8 cellular contexts compared by ENCODE assay signal in the genomic region with DNA sequence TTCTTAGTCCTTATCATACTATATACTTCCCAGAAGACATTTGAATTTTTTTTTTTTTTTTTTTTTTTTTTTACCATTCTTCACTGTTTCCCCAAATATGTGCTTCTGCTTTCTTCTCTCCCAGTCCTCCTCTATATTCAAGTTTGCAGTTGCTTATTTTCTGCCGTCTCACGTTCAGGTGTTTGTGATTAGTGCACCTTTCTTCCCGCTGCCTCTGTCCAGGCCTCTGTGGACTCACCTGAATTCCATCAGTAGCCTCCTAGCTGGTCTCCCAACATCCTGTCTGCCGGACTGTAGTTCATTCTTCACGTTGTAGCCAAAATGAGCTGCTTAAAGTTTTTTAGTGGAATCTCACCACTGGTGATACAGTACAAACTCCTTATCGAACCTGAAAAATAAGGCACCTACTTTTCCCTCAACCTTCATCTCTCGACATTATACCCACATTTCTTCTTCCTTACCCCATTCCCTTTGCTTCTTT. TPM values are rescaled to one million over a fixed set of nuclear protein-coding genes. Genes with fewer than 3 reads are reported as not detected.
DNase-seq lines count a peak whose midpoint lies in the region; ATAC-seq, FAIRE-seq and TF ChIP-seq lines count a peak whose summit lies in the region.

No MANE protein-coding gene starts in this region.

- no peak for FAIRE-seq in frontal cortex (lab: Jason Lieb, UNC)

- peak overlapping the region in 8 of 11 experiments; percentile 31 to 77 (median 57); a peak in 14 of 22 replicates for H3K9ac ChIP-seq in BLaER1 treated with 17β-estradiol and CSF1 and Interleukin-3, amounts not matched to agents 10 nM and 100 nM
- H3K9ac ChIP-seq in NT2/D1 (ENCODE audit: insufficient read length, low read depth) (no peak overlapping the region), neural cell (ENCODE audit: low read length) (peak overlapping the region; percentile 63)

- DNase-seq in NT2/D1 (ENCODE audit: low read depth, low spot score) = no peak
- DNase-seq in COR-L47 (lab: John Stamatoyannopoulos, UW) = no peak
- no peak for DNase-seq in GM20000 (ENCODE audit: low spot score)
- DNase-seq in frontal cortex (ENCODE audit: low spot score in 2 of 2) = no peak

- peaks cover 12 to 32% (median 23%) of the 10 kb centered on the region in 10 experiments for H3K4me1 ChIP-seq in BLaER1 treated with 17β-estradiol and CSF1 and Interleukin-3, amounts not matched to agents 10 nM and 100 nM
- no peaks in the 10 kb centered on the region for H3K4me1 ChIP-seq in NT2/D1 (ENCODE audit: insufficient read depth, insufficient read length)
- peaks cover 5% of the 10 kb centered on the region for H3K4me1 ChIP-seq in ectodermal cell (ENCODE audit: control insufficient read depth, insufficient read depth, low read length)

- peak overlapping the region; percentile 63 to 95 (median 87) for H3K4me3 ChIP-seq in BLaER1 treated with 17β-estradiol and CSF1 and Interleukin-3, amounts not matched to agents 10 nM and 100 nM
- H3K4me3 ChIP-seq in NT2/D1 (ENCODE audit: insufficient read length, low read depth) (peak overlapping the region; percentile 86), ectodermal cell (ENCODE audit: insufficient read depth, low read depth, low read length) (peak overlapping the region; percentile 75), neural cell (ENCODE audit: low read length) (peak overlapping the region; percentile 82)

- no peak for TF ChIP-seq RAD21 in neural cell (conservative IDR thresholded peaks at IDR 0.05)

- no peak for ATAC-seq in GM21576 (IDR thresholded peaks at IDR 0.05; ENCODE audit: unreplicated experiment)

- H3K4me2 ChIP-seq in BLaER1 treated with 17β-estradiol and CSF1 and Interleukin-3, amounts not matched to agents 10 nM and 100 nM = peak overlapping the region; percentile 45 to 73 (median 61); a peak in 21 of 22 replicates
- no peak overlapping the region for H3K4me2 ChIP-seq in neural cell (ENCODE audit: low read length)

- H3K79me2 ChIP-seq in neural cell (replicated peaks; ENCODE audit: insufficient read depth, low read length) = peaks cover 40% of the 10 kb centered on the region

- H3K27me3 ChIP-seq in BLaER1 treated with 17β-estradiol and CSF1 and Interleukin-3, amounts not matched to agents 10 nM and 100 nM = no peaks in the 10 kb centered on the region
- H3K27me3 ChIP-seq in NT2/D1 (ENCODE audit: insufficient read depth, insufficient read length) = no peaks in the 10 kb centered on the region
- no peaks in the 10 kb centered on the region for H3K27me3 ChIP-seq in ectodermal cell (ENCODE audit: control insufficient read depth, insufficient read depth, low read length, poor library complexity, severe bottlenecking)
- H3K27me3 ChIP-seq in neural cell (ENCODE audit: insufficient read depth, low read depth, low read length) = no peaks in the 10 kb centered on the region

- peak overlapping the region; percentile 61 for H2AFZ ChIP-seq in neural cell (ENCODE audit: low read depth, low read length)

- H3K36me3 ChIP-seq in BLaER1 treated with 17β-estradiol and CSF1 and Interleukin-3, amounts not matched to agents 10 nM and 100 nM = peaks cover 0 to 17% (median 5%) of the 10 kb centered on the region in 11 experiments; a peak in 6 of 22 replicates
- H3K36me3 ChIP-seq in NT2/D1 (ENCODE audit: insufficient read depth, insufficient read length, low read length) = peaks cover 6% of the 10 kb centered on the region
- no peaks in the 10 kb centered on the region for H3K36me3 ChIP-seq in ectodermal cell (ENCODE audit: control insufficient read depth, insufficient read depth, low read length)
- no peaks in the 10 kb centered on the region for H3K36me3 ChIP-seq in neural cell (ENCODE audit: insufficient read depth, low read length)

- H3K9me3 ChIP-seq in BLaER1 treated with 17β-estradiol and CSF1 and Interleukin-3, amounts not matched to agents 10 nM and 100 nM (replicated peaks in 1 of 11) = peaks cover 0 to 9% (median 0%) of the 10 kb centered on the region in 11 experiments; a peak in 3 of 22 replicates
- H3K9me3 ChIP-seq in NT2/D1 (ENCODE audit: insufficient read depth, low read length) (no peaks in the 10 kb centered on the region), ectodermal cell (ENCODE audit: control insufficient read depth, low read length) (no peaks in the 10 kb centered on the region), neural cell (ENCODE audit: low read length) (no peaks in the 10 kb centered on the region)

- no peak for TF ChIP-seq EP300 in neural cell (conservative IDR thresholded peaks at IDR 0.05; ENCODE audit: poor library complexity, severe bottlenecking)

- H3K27ac ChIP-seq in BLaER1 treated with 17β-estradiol and CSF1 and Interleukin-3, amounts not matched to agents 10 nM and 100 nM = peak overlapping the region; percentile 24 to 81 (median 66); a peak in 18 of 22 replicates
- H3K27ac ChIP-seq in ectodermal cell (ENCODE audit: insufficient read depth, low read depth, low read length, poor library complexity, severe bottlenecking) (no peak overlapping the region), neural cell (ENCODE audit: low read length) (peak overlapping the region; percentile 68)

- H4K20me1 ChIP-seq in BLaER1 treated with 17β-estradiol and CSF1 and Interleukin-3, amounts not matched to agents 10 nM and 100 nM = no peaks in the 10 kb centered on the region; a peak in 3 of 22 replicates
- H4K20me1 ChIP-seq in neural cell (ENCODE audit: insufficient read depth) = no peaks in the 10 kb centered on the region

- no peak for TF ChIP-seq CTCF in neural cell (IDR thresholded peaks at IDR 0.05; ENCODE audit: poor library complexity, severe bottlenecking)
- no peak for TF ChIP-seq CTCF in GM20000 (IDR thresholded peaks at IDR 0.05; ENCODE audit: extremely low read depth, missing control alignments)

- no peaks in the 10 kb centered on the region for H3F3A ChIP-seq in neural cell (ENCODE audit: insufficient read depth, low read length, poor library complexity, severe bottlenecking)

- WGBS in ectodermal cell, 2 experiments = 90 to 92% methylated on average over 7 of the region's 7 CpGs

- no peaks in the 10 kb centered on the region for H3K9me2 ChIP-seq in neural cell (ENCODE audit: insufficient read depth, low read length)

TF ChIP-seq in neural cell, 6 proteins besides CTCF, POLR2A, EP300 and RAD21:
- TF ChIP-seq TAF1 (IDR thresholded peaks at IDR 0.05; ENCODE audit: low read depth) = no peak
- no peak for TF ChIP-seq EZH2 (IDR thresholded peaks at IDR 0.05; ENCODE audit: borderline replicate concordance, insufficient read depth, low read length, poor library complexity, severe bottlenecking)
- TF ChIP-seq SMC3 (conservative IDR thresholded peaks at IDR 0.05; ENCODE audit: poor library complexity) = no peak
- TF ChIP-seq, protein P1, sequence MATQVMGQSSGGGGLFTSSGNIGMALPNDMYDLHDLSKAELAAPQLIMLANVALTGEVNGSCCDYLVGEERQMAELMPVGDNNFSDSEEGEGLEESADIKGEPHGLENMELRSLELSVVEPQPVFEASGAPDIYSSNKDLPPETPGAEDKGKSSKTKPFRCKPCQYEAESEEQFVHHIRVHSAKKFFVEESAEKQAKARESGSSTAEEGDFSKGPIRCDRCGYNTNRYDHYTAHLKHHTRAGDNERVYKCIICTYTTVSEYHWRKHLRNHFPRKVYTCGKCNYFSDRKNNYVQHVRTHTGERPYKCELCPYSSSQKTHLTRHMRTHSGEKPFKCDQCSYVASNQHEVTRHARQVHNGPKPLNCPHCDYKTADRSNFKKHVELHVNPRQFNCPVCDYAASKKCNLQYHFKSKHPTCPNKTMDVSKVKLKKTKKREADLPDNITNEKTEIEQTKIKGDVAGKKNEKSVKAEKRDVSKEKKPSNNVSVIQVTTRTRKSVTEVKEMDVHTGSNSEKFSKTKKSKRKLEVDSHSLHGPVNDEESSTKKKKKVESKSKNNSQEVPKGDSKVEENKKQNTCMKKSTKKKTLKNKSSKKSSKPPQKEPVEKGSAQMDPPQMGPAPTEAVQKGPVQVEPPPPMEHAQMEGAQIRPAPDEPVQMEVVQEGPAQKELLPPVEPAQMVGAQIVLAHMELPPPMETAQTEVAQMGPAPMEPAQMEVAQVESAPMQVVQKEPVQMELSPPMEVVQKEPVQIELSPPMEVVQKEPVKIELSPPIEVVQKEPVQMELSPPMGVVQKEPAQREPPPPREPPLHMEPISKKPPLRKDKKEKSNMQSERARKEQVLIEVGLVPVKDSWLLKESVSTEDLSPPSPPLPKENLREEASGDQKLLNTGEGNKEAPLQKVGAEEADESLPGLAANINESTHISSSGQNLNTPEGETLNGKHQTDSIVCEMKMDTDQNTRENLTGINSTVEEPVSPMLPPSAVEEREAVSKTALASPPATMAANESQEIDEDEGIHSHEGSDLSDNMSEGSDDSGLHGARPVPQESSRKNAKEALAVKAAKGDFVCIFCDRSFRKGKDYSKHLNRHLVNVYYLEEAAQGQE (IDR thresholded peaks at IDR 0.05; ENCODE audit: borderline replicate concordance) = no peak
- no peak for TF ChIP-seq POLR2AphosphoS5 (IDR thresholded peaks at IDR 0.05)
- no peak for TF ChIP-seq MXI1 (conservative IDR thresholded peaks at IDR 0.05; ENCODE audit: poor library complexity, severe bottlenecking)

RNA-seq across cellular contexts. Expression of a gene that starts 0.8 kb away (rescaled TPM):
- polyA plus RNA-seq in ectodermal cell (2013, experiment 1 of 4) = 26.1 TPM
- polyA plus RNA-seq in ectodermal cell (2013, experiment 2 of 4) = 27.0 TPM
- polyA plus RNA-seq in ectodermal cell (2013, experiment 3 of 4) = 22.6 TPM
- polyA plus RNA-seq in ectodermal cell (2013, experiment 4 of 4) = 24.0 TPM
- polyA plus RNA-seq in neural cell = 45.0 and 48.4 TPM in 2 replicates
- 118 and 124 TPM in 2 replicates for polyA minus RNA-seq in neural cell
- 58.7 TPM for total RNA-seq in frontal cortex

RNA-seq across cellular contexts. Expression of a gene that starts 54.3 kb away (rescaled TPM):
- polyA plus RNA-seq in ectodermal cell (2013, experiment 1 of 4) = 6.3 TPM
- polyA plus RNA-seq in ectodermal cell (2013, experiment 2 of 4) = 6.8 TPM
- polyA plus RNA-seq in ectodermal cell (2013, experiment 3 of 4) = 7.5 TPM
- polyA plus RNA-seq in ectodermal cell (2013, experiment 4 of 4) = 7.5 TPM
- polyA plus RNA-seq in neural cell = 3.1 and 7.3 TPM in 2 replicates
- polyA minus RNA-seq in neural cell = 18.3 and 21.6 TPM in 2 replicates
- 10.6 TPM for total RNA-seq in frontal cortex

RNA-seq across cellular contexts. Expression of a gene that starts 54.6 kb away (rescaled TPM):
- 68.6 TPM for polyA plus RNA-seq in ectodermal cell (2013, experiment 1 of 4)
- 63.7 TPM for polyA plus RNA-seq in ectodermal cell (2013, experiment 2 of 4)
- polyA plus RNA-seq in ectodermal cell (2013, experiment 3 of 4) = 59.5 TPM
- 68.3 TPM for polyA plus RNA-seq in ectodermal cell (2013, experiment 4 of 4)
- 275 and 322 TPM in 2 replicates for polyA plus RNA-seq in neural cell
- 281 TPM in 2 replicates for polyA minus RNA-seq in neural cell
- total RNA-seq in frontal cortex = 282 TPM
